ENCODE assay signal across 8 cellular contexts in genomic region chr2:27663160-27663462, GRCh38. TPM values are rescaled to one million over a fixed set of nuclear protein-coding genes. Genes with fewer than 3 reads are reported as not detected.
A peak's percentile ranks its signal among the peaks of the same experiment; 100 is the strongest.
DNase-seq lines count a peak whose midpoint lies in the region; ATAC-seq and TF ChIP-seq lines count a peak whose summit lies in the region.

No MANE protein-coding gene starts in this region.

- H3K4me3 Mint-ChIP-seq in activated T-cell treated with anti-CD3 and anti-CD28 coated beads, Interleukin-2, amount 50 U/mL, for 4 hours: peak overlapping the region; percentile 98
- H3K4me3 Mint-ChIP-seq in effector memory CD8-positive, alpha-beta T cell: peak overlapping the region; percentile 98 to 100
- peak overlapping the region; percentile 98 to 100 (median 99) for H3K4me3 Mint-ChIP-seq in nephron

- peaks cover 47% of the 10 kb centered on the region for H3K4me1 Mint-ChIP-seq in activated T-cell treated with anti-CD3 and anti-CD28 coated beads, Interleukin-2, amount 50 U/mL, for 4 hours (ENCODE audit: low read depth)
- peaks cover 28 to 39% of the 10 kb centered on the region in 2 donors for H3K4me1 Mint-ChIP-seq in effector memory CD8-positive, alpha-beta T cell (ENCODE audit: low read depth in 2 of 2)
- peaks cover 29% of the 10 kb centered on the region for H3K4me1 Mint-ChIP-seq in nephron

- H3K36me3 Mint-ChIP-seq in activated T-cell treated with anti-CD3 and anti-CD28 coated beads, Interleukin-2, amount 50 U/mL, for 4 hours (ENCODE audit: insufficient read depth): peaks cover 36% of the 10 kb centered on the region
- H3K36me3 Mint-ChIP-seq in effector memory CD8-positive, alpha-beta T cell (ENCODE audit: insufficient read depth): peaks cover 61% of the 10 kb centered on the region
- peaks cover 46% of the 10 kb centered on the region for H3K36me3 Mint-ChIP-seq in nephron (ENCODE audit: low read depth)

- H3K27me3 Mint-ChIP-seq in activated T-cell treated with anti-CD3 and anti-CD28 coated beads, Interleukin-2, amount 50 U/mL, for 4 hours (ENCODE audit: low read depth): no peaks in the 10 kb centered on the region
- no peaks in the 10 kb centered on the region for H3K27me3 Mint-ChIP-seq in effector memory CD8-positive, alpha-beta T cell
- no peaks in the 10 kb centered on the region for H3K27me3 Mint-ChIP-seq in nephron (ENCODE audit: low read depth)

- ATAC-seq in activated T-cell treated with anti-CD3 and anti-CD28 coated beads, Interleukin-2, amount 50 U/mL, for 4 hours: peak; percentile 85 to 89
- ATAC-seq in effector memory CD8-positive, alpha-beta T cell (replicated peaks): peak; percentile 77
- ATAC-seq in GM18498 (IDR thresholded peaks at IDR 0.05; ENCODE audit: unreplicated experiment): no peak

- TF ChIP-seq CTCF in nephron (IDR thresholded peaks at IDR 0.05; ENCODE audit: unreplicated experiment in 3 of 3): no peak

- H3K27ac Mint-ChIP-seq in effector memory CD8-positive, alpha-beta T cell: peak overlapping the region; percentile 99 to 100
- H3K27ac Mint-ChIP-seq in nephron: peak overlapping the region; percentile 99 to 100 (median 100)

- no peak for DNase-seq in activated T-cell treated with anti-CD3 and anti-CD28 coated beads, Interleukin-2, amount 50 U/mL, for 4 hours
- DNase-seq in activated T-cell treated with anti-CD3 and anti-CD28 coated beads, Interleukin-2, amount 50 U/mL, for 1 hour: no peak
- peak; percentile 26 for DNase-seq in NCI-H69 (lab: John Stamatoyannopoulos, UW)
- no peak for DNase-seq in effector memory CD8-positive, alpha-beta T cell
- DNase-seq in DMS114 treated with DMSO at 0.1 percent for 48 hours (lab: John Stamatoyannopoulos, UW; ENCODE audit: unreplicated experiment): no peak
- no peak for DNase-seq in NCI-H748 treated with DMSO at 0.1 percent for 48 hours (lab: John Stamatoyannopoulos, UW)

- no peaks in the 10 kb centered on the region for H3K9me3 Mint-ChIP-seq in activated T-cell treated with anti-CD3 and anti-CD28 coated beads, Interleukin-2, amount 50 U/mL, for 4 hours
- no peaks in the 10 kb centered on the region for H3K9me3 Mint-ChIP-seq in effector memory CD8-positive, alpha-beta T cell
- no peaks in the 10 kb centered on the region for H3K9me3 Mint-ChIP-seq in nephron

RNA-seq across cellular contexts. Expression of gene SUPT7L, which starts 0.3 kb away (rescaled TPM):
- 10 to 100 TPM; 23.6 to 31.4 (median 28.1) TPM for total RNA-seq in activated T-cell treated with anti-CD3 and anti-CD28 coated beads, Interleukin-2, amount 50 U/mL, for 4 hours

RNA-seq across cellular contexts. Expression of gene SLC4A1AP, which starts 0.6 kb away (rescaled TPM):
- total RNA-seq in activated T-cell treated with anti-CD3 and anti-CD28 coated beads, Interleukin-2, amount 50 U/mL, for 4 hours: 10 to 100 TPM; 32.7 to 37.5 (median 32.7) TPM

RNA-seq across cellular contexts. Expression of gene GPN1, which starts 34.3 kb away (rescaled TPM):
- 10 to 100 TPM; 66.5 to 76.6 (median 69.4) TPM for total RNA-seq in activated T-cell treated with anti-CD3 and anti-CD28 coated beads, Interleukin-2, amount 50 U/mL, for 4 hours

RNA-seq across cellular contexts. Expression of gene CCDC121, which starts 34.3 kb away (rescaled TPM):
- total RNA-seq in activated T-cell treated with anti-CD3 and anti-CD28 coated beads, Interleukin-2, amount 50 U/mL, for 4 hours: under 1 TPM; 0.11 to 0.27 (median 0.25) TPM
